ENCODE assay signal across 1 cellular context in the genomic region with DNA sequence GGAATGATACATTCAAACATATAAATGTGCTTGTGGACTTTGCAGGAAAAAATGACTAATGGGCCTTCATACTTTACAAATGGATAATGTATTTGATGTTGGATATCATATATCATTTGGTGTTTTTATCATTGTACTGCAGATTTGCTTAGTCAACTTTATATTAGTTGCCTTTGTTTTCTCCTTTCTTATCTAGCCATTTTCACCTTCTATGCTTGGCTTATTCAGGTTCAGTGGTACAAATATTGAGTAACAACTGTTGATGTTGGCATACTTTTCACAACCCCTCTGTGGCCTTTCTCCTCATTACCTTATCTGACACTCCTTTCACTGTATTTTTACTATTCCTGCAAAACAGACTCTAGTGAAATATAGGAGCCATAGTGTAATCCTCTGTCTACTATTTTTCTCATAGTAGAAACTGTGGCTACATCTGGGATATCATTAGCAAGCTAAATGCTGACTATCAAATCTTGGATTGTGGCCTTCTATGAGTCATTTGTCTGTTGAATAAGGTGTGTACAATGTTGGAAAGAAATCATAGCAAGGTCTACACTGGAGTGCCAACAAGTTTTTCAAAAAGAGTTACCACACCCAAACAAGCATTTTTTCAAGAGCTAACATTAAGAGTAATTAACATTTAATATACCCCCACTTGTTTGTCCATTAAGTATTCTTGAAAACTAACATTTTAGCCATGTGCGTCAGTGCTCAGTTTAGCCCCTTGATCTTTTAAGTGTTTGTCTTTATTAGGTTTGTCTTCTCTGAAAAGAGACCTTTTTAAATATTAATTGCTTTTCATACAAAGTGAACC.
TF ChIP-seq lines count a peak whose summit lies in the region.

No MANE protein-coding gene starts in this region.

TF ChIP-seq in HepG2, 621 proteins besides CTCF, POLR2A, EP300 and RAD21 (continued from another document):
- TF ChIP-seq ETS1 (CRISPR knock-in tag; IDR thresholded peaks at IDR 0.05) (no peak), PPARG (CRISPR knock-in tag; conservative IDR thresholded peaks at IDR 0.05) (peak; percentile 97), TCF12 (IDR thresholded peaks at IDR 0.05) (no peak), TCF12 (CRISPR knock-in tag; IDR thresholded peaks at IDR 0.05) (no peak), ZBTB26 (CRISPR knock-in tag; IDR thresholded peaks at IDR 0.05; ENCODE audit: borderline replicate concordance) (no peak), MED1 (CRISPR knock-in tag; IDR thresholded peaks at IDR 0.05) (peak; percentile 90), ZNF34 (CRISPR knock-in tag; IDR thresholded peaks at IDR 0.05; ENCODE audit: borderline replicate concordance) (no peak), RERE (CRISPR knock-in tag; IDR thresholded peaks at IDR 0.05; ENCODE audit: low read depth) (no peak)
